24 cellular contexts compared by ENCODE assay signal in genomic region chr7:36642010-36642409, GRCh38.
"Had no signal": no experiment of that assay in that cellular context is flagged by ENCODE, and none has a peak within 500 bp of the region (broad histone marks: within the 10 kb centered on the region; RNA-seq: fewer than 3 reads in every experiment).

No MANE protein-coding gene starts in this region.

- H3K27me3 Mint-ChIP-seq: activated naive CD8-positive, alpha-beta T cell treated with anti-CD3 and anti-CD28 coated beads, Interleukin-2, amount 10 ng/mL, durations not matched to agents 7 days and 5 days had no signal

- H3K36me3 ChIP-seq: gastroesophageal sphincter, sigmoid colon, uterus had no signal

- H3K4me3 Mint-ChIP-seq: activated naive CD8-positive, alpha-beta T cell treated with anti-CD3 and anti-CD28 coated beads, Interleukin-2, amount 10 ng/mL, durations not matched to agents 7 days and 5 days; neural crest cell; T-helper 1 cell treated with Interleukin-12 subunit alpha and Interleukin-12 subunit beta and Interleukin-4 antibody, amounts not matched to agents 30 μg/mL and 1 μg/mL, for 36 hours had no signal

- H3K9me3 Mint-ChIP-seq: activated naive CD8-positive, alpha-beta T cell treated with anti-CD3 and anti-CD28 coated beads, Interleukin-2, amount 10 ng/mL, durations not matched to agents 7 days and 5 days; neural crest cell; T-helper 1 cell treated with Interleukin-12 subunit alpha and Interleukin-12 subunit beta and Interleukin-4 antibody, amounts not matched to agents 30 μg/mL and 1 μg/mL, for 36 hours had no signal

- H3K4me1 ChIP-seq: gastroesophageal sphincter, sigmoid colon, testis, uterus had no signal

- DNase-seq: activated CD4-positive, alpha-beta T cell treated with anti-CD3 and anti-CD28 coated beads, Interleukin-2, amount 50 U/mL, for 1 hour; activated CD8-positive, alpha-beta memory T cell treated with anti-CD3 and anti-CD28 coated beads for 24 hours; activated CD8-positive, alpha-beta memory T cell treated with anti-CD3 and anti-CD28 coated beads, Interleukin-2, amount 50 U/mL, for 4 hours; activated naive CD4-positive, alpha-beta T cell treated with Interleukin-2 at 50 U/mL for 16 hours; activated naive CD8-positive, alpha-beta T cell treated with anti-CD3 and anti-CD28 coated beads, Interleukin-2, amount 10 ng/mL, durations not matched to agents 7 days and 5 days; activated T-cell treated with anti-CD3 and anti-CD28 coated beads, Interleukin-2, amount 50 U/mL, for 48 hours; amygdala; cerebellar nuclear complex; head of caudate nucleus; hypothalamus; midbrain; occipital lobe; sigmoid colon; stimulated activated CD4-positive, alpha-beta T cell treated with anti-CD3 and anti-CD28 coated beads, Interleukin-2, amount 100 ng/mL, for 48 hours; stimulated activated CD8-positive, alpha-beta memory T cell treated with anti-CD3 and anti-CD28 coated beads, Interleukin-4, amount 100 ng/mL, for 48 hours; stimulated activated naive CD4-positive, alpha-beta T cell; testis; trophoblast cell; uterus had no signal

- ATAC-seq: gastroesophageal sphincter had no signal

- H3K27ac ChIP-seq: coronary artery, epithelial cell of prostate, gastroesophageal sphincter, sigmoid colon, testis, uterus had no signal

- H3K9me3 ChIP-seq: gastroesophageal sphincter, sigmoid colon, testis, uterus had no signal

- H3K4me3 ChIP-seq: coronary artery, gastroesophageal sphincter, sigmoid colon, testis, uterus had no signal

- H3K27me3 ChIP-seq: gastroesophageal sphincter, sigmoid colon, testis, uterus had no signal
